8 cellular contexts compared by ENCODE assay signal in genomic region chr1:74496699-74497098, GRCh38. TPM values are rescaled to one million over a fixed set of nuclear protein-coding genes. Genes with fewer than 3 reads are reported as not detected.
"Had no signal": no experiment of that assay in that cellular context is flagged by ENCODE, and none has a peak within 500 bp of the region (broad histone marks: within the 10 kb centered on the region; RNA-seq: fewer than 3 reads in every experiment).

No MANE protein-coding gene starts in this region.

- DNase-seq: GDM1, GF-D8 had no signal

- ATAC-seq: GM12878 had no signal

- H3K4me3 ChIP-seq: GM12878 had no signal

- FAIRE-seq: G401.6, GM12878, GM12891, GM12892, GM18507, GM19239 had no signal

RNA-seq across cellular contexts. Expression of gene LRRC53, which starts 15.7 kb away (rescaled TPM):
- total RNA-seq: GM12878 had no signal
- polyA plus RNA-seq: GM12878 had no signal
